ENCODE assay signal across 14 cellular contexts in genomic region chr14:90551070-90551704, GRCh38.
A peak's percentile ranks its signal among the peaks of the same experiment; 100 is the strongest.
DNase-seq lines count a peak whose midpoint lies in the region; FAIRE-seq and TF ChIP-seq lines count a peak whose summit lies in the region.
"Had no signal": no experiment of that assay in that cellular context is flagged by ENCODE, and none has a peak within 500 bp of the region (broad histone marks: within the 10 kb centered on the region; RNA-seq: fewer than 3 reads in every experiment).

No MANE protein-coding gene starts in this region.

- TF ChIP-seq CTCF in MCF 10A (IDR thresholded peaks at IDR 0.05; ENCODE audit: unreplicated experiment) (no peak), breast epithelium (IDR thresholded peaks at IDR 0.05) (no peak), chondrocyte (IDR thresholded peaks at IDR 0.05) (no peak), kidney (IDR thresholded peaks at IDR 0.05; ENCODE audit: borderline replicate concordance, extremely low read depth, insufficient read depth) (no peak), testis (IDR thresholded peaks at IDR 0.05) (no peak), uterus (IDR thresholded peaks at IDR 0.05) (no peak)

- H3K27ac ChIP-seq in breast epithelium, result peak overlapping the region in 1 of 2 donors; percentile 55
- no peak overlapping the region for H3K27ac ChIP-seq in kidney (ENCODE audit: low read depth in 2 of 2, low read length in 2 of 2)
- H3K27ac ChIP-seq in testis, result peak overlapping the region in 1 of 2 donors; percentile 59
- H3K27ac ChIP-seq in uterus, result no peak overlapping the region
- H3K27ac ChIP-seq: 22Rv1, psoas muscle had no signal

- DNase-seq in MCF 10A (ENCODE audit: unreplicated experiment) (peak; percentile 8), breast epithelium (ENCODE audit: low spot score in 2 of 2) (no peak), chondrocyte (ENCODE audit: low spot score) (no peak), kidney (peak; percentile 28), testis (peak; percentile 59), T-helper 9 cell (no peak), uterus (no peak)
- DNase-seq in activated CD8-positive, alpha-beta memory T cell treated with anti-CD3 and anti-CD28 coated beads for 24 hours, result no peak
- DNase-seq: GDM1, NCI-H2081, psoas muscle, T-helper 2 cell had no signal

- H3K4me1 ChIP-seq in breast epithelium, result no peaks in the 10 kb centered on the region
- peaks cover 10 to 13% of the 10 kb centered on the region in 2 donors for H3K4me1 ChIP-seq in kidney (ENCODE audit: control insufficient read depth in 1 of 2, insufficient read depth in 1 of 2, low read depth in 1 of 2, low read length in 2 of 2)
- H3K4me1 ChIP-seq in testis, result peaks cover 31% of the 10 kb centered on the region
- H3K4me1 ChIP-seq in uterus, result peaks cover 0 to 6% of the 10 kb centered on the region in 2 donors

- POLR2A ChIA-PET in MCF 10A (lab: Yijun Ruan, JAX), result no interaction called here

- no peak for FAIRE-seq in kidney (lab: Jason Lieb, UNC)

- H3K27me3 Mint-ChIP-seq in MCF 10A (ENCODE audit: insufficient read depth, unreplicated experiment) (no peaks in the 10 kb centered on the region), chondrocyte (ENCODE audit: low read depth) (no peaks in the 10 kb centered on the region)

- no TSS peak for BruUV-seq in MCF 10A (replicated peaks; lab: Mats Ljungman, UMichigan)

- no peak overlapping the region for H3K9ac ChIP-seq in kidney (ENCODE audit: low read length in 2 of 2)

- H3K27me3 ChIP-seq in breast epithelium, result no peaks in the 10 kb centered on the region
- H3K27me3 ChIP-seq in testis, result no peaks in the 10 kb centered on the region
- no peaks in the 10 kb centered on the region for H3K27me3 ChIP-seq in uterus

- 68 to 69% methylated on average over 6 of the region's 6 CpGs for WGBS in testis, 2 donors

- TF ChIP-seq POLR2A in breast epithelium (IDR thresholded peaks at IDR 0.05), result no peak
- TF ChIP-seq POLR2A in testis (IDR thresholded peaks at IDR 0.05), result no peak
- TF ChIP-seq POLR2A in uterus (IDR thresholded peaks at IDR 0.05), result no peak

- H3K4me3 Mint-ChIP-seq in MCF 10A (ENCODE audit: unreplicated experiment) (no peak overlapping the region), chondrocyte (ENCODE audit: unreplicated experiment) (no peak overlapping the region)

- no peaks in the 10 kb centered on the region for H3K9me3 ChIP-seq in breast epithelium
- no peaks in the 10 kb centered on the region for H3K9me3 ChIP-seq in kidney (ENCODE audit: control insufficient read depth in 1 of 2, low read length in 2 of 2)
- H3K9me3 ChIP-seq in testis, result no peaks in the 10 kb centered on the region
- H3K9me3 ChIP-seq in uterus, result no peaks in the 10 kb centered on the region
- H3K9me3 ChIP-seq: psoas muscle had no signal

- H3K9me3 Mint-ChIP-seq in MCF 10A (ENCODE audit: unreplicated experiment) (no peaks in the 10 kb centered on the region), chondrocyte (ENCODE audit: low read depth) (no peaks in the 10 kb centered on the region)
- H3K9me3 Mint-ChIP-seq: activated naive CD4-positive, alpha-beta T cell treated with anti-CD3 and anti-CD28 coated beads, Interleukin-2, amount 50 U/mL, for 72 hours had no signal

- H3K4me1 Mint-ChIP-seq in MCF 10A (ENCODE audit: insufficient read depth, unreplicated experiment) (no peaks in the 10 kb centered on the region), chondrocyte (ENCODE audit: low read depth) (peaks cover 25% of the 10 kb centered on the region)

- H3K27ac Mint-ChIP-seq in MCF 10A (ENCODE audit: low read depth, unreplicated experiment) (no peak overlapping the region), chondrocyte (ENCODE audit: unreplicated experiment) (peak overlapping the region; percentile 54)
- H3K27ac Mint-ChIP-seq: activated naive CD4-positive, alpha-beta T cell treated with anti-CD3 and anti-CD28 coated beads, Interleukin-2, amount 50 U/mL, for 72 hours had no signal

- CTCF ChIA-PET in MCF 10A (lab: Yijun Ruan, JAX), result no interaction called here

- no peak overlapping the region for H3K4me3 ChIP-seq in breast epithelium
- H3K4me3 ChIP-seq in kidney (ENCODE audit: low read length in 2 of 2), result no peak overlapping the region
- no peak overlapping the region for H3K4me3 ChIP-seq in testis
- no peak overlapping the region for H3K4me3 ChIP-seq in uterus
- H3K4me3 ChIP-seq: psoas muscle had no signal

- H3K36me3 Mint-ChIP-seq in MCF 10A (ENCODE audit: insufficient read depth, unreplicated experiment), result no peaks in the 10 kb centered on the region
- peaks cover 2% of the 10 kb centered on the region for H3K36me3 Mint-ChIP-seq in chondrocyte (ENCODE audit: low read depth)
- H3K36me3 Mint-ChIP-seq: activated naive CD4-positive, alpha-beta T cell treated with anti-CD3 and anti-CD28 coated beads, Interleukin-2, amount 50 U/mL, for 72 hours had no signal

- intact Hi-C loops in MCF 10A (cut with micrococcal nuclease), result no loop called here
- intact Hi-C loops in breast epithelium (cut with DNase I; ENCODE audit: low total_unique reads), result no loop called here
- intact Hi-C loops in kidney (cut with DNase I), result no loop called here
- intact Hi-C loops in testis (cut with DNase I; ENCODE audit: low total_unique reads), result no loop called here
- intact Hi-C loops in uterus (cut with DNase I; ENCODE audit: low total_unique reads), result no loop called here

- H3K36me3 ChIP-seq in breast epithelium, result no peaks in the 10 kb centered on the region
- no peaks in the 10 kb centered on the region for H3K36me3 ChIP-seq in kidney (ENCODE audit: control insufficient read depth in 1 of 2, insufficient read depth in 2 of 2, low read length in 2 of 2)
- no peaks in the 10 kb centered on the region for H3K36me3 ChIP-seq in testis (ENCODE audit: low read depth, missing control alignments)
- no peaks in the 10 kb centered on the region for H3K36me3 ChIP-seq in uterus

Comparison
In these comparisons a context has a peak if more than half of its experiments do, and no peak if none do; other contexts are left out.
1. DNase-seq: peak in MCF 10A (single experiment), kidney (single experiment) and testis (single experiment); none in breast epithelium (0 of 2), chondrocyte (single experiment), T-helper 9 cell (single experiment), activated CD8-positive, alpha-beta memory T cell treated with anti-CD3 and anti-CD28 coated beads for 24 hours (single experiment) and uterus (0 of 2).